ENCODE assay signal across 8 cellular contexts in genomic region chr3:17023006-17023664, GRCh38.
DNase-seq lines count a peak whose midpoint lies in the region; ATAC-seq and TF ChIP-seq lines count a peak whose summit lies in the region.

No MANE protein-coding gene starts in this region.

- H3K23ac ChIP-seq in neuronal stem cell (ENCODE audit: low read depth, low read length, poor library complexity) = no peak overlapping the region

- no peak overlapping the region for H4K91ac ChIP-seq in neuronal stem cell (ENCODE audit: low read depth, low read length, poor library complexity)

- H3K9ac ChIP-seq in neuronal stem cell (ENCODE audit: low read depth, low read length, poor library complexity) = no peak overlapping the region

- H3K9me3 ChIP-seq in vagina (no peaks in the 10 kb centered on the region), neuronal stem cell (replicated peaks in 1 of 2; ENCODE audit: control insufficient read depth in 2 of 2, insufficient read depth in 1 of 2, low read depth in 1 of 2, low read length in 2 of 2) (no peaks in the 10 kb centered on the region)

- H3K36me3 ChIP-seq in vagina = no peaks in the 10 kb centered on the region
- H3K36me3 ChIP-seq in neuronal stem cell (replicated peaks in 1 of 2; ENCODE audit: control insufficient read depth in 2 of 2, insufficient read depth in 2 of 2, low read length in 2 of 2) = no peaks in the 10 kb centered on the region

- no CpG with 5 or more reads among the region's 6 CpGs for WGBS in neuronal stem cell (ENCODE audit: extremely low coverage in 2 of 2, insufficient read length in 2 of 2, insufficient replicate concordance in 1 of 2), 2 donors

- no peak overlapping the region for H3K14ac ChIP-seq in neuronal stem cell (ENCODE audit: low read length)

- no peak overlapping the region for H2BK5ac ChIP-seq in neuronal stem cell (ENCODE audit: low read length)

- no peak overlapping the region for H4K8ac ChIP-seq in neuronal stem cell (ENCODE audit: low read depth, low read length)

- H2BK15ac ChIP-seq in neuronal stem cell (ENCODE audit: low read length) = no peak overlapping the region

- H3K4me1 ChIP-seq in vagina (no peaks in the 10 kb centered on the region), neuronal stem cell (ENCODE audit: control insufficient read depth in 2 of 2, insufficient read depth in 1 of 2, low read depth in 1 of 2, low read length in 2 of 2) (peaks cover 0 to 2% of the 10 kb centered on the region in 2 donors)

- no peak overlapping the region for H3K4me2 ChIP-seq in neuronal stem cell (ENCODE audit: insufficient read depth, low read length, poor library complexity, severe bottlenecking)

- peak; percentile 7 for DNase-seq in activated T-helper 1 cell treated with Interleukin-2 at 50 U/mL for 16 hours (ENCODE audit: low read depth)
- peak; percentile 19 to 33 for DNase-seq in stimulated activated CD4-positive, alpha-beta T cell treated with anti-CD3 and anti-CD28 coated beads, Interleukin-2, amount 100 ng/mL, for 48 hours
- DNase-seq in vagina (ENCODE audit: extremely low spot score in 2 of 2) = no peak
- DNase-seq in neuronal stem cell (ENCODE audit: low spot score) = no peak
- DNase-seq in HUDEP-2 (lab: John Stamatoyannopoulos, UW; ENCODE audit: unreplicated experiment in 76 of 76) = no peak

- no peak overlapping the region for H3K4ac ChIP-seq in neuronal stem cell (ENCODE audit: low read length)

- H2AK5ac ChIP-seq in neuronal stem cell (ENCODE audit: low read depth, low read length) = no peak overlapping the region

- ATAC-seq in GM19351 (IDR thresholded peaks at IDR 0.05; ENCODE audit: unreplicated experiment) = peak; percentile 87
- peak; percentile 85 for ATAC-seq in HG03342 (IDR thresholded peaks at IDR 0.05; ENCODE audit: unreplicated experiment)
- ATAC-seq in GM19328 (IDR thresholded peaks at IDR 0.05; ENCODE audit: unreplicated experiment) = no peak

- no peak for TF ChIP-seq CTCF in vagina (IDR thresholded peaks at IDR 0.05)

- no peaks in the 10 kb centered on the region for H3K79me1 ChIP-seq in neuronal stem cell (ENCODE audit: low read depth, low read length)

- H3K4me3 ChIP-seq in vagina = no peak overlapping the region
- no peak overlapping the region for H3K4me3 ChIP-seq in neuronal stem cell (ENCODE audit: low read length in 2 of 2)

- no peak overlapping the region for H3K18ac ChIP-seq in neuronal stem cell (ENCODE audit: low read length)

- H3K27me3 ChIP-seq in vagina = no peaks in the 10 kb centered on the region
- no peaks in the 10 kb centered on the region for H3K27me3 ChIP-seq in neuronal stem cell (ENCODE audit: control insufficient read depth in 3 of 3, insufficient read depth in 3 of 3, low read depth in 1 of 3, low read length in 3 of 3)

- no peak overlapping the region for H3K27ac ChIP-seq in vagina
- H3K27ac ChIP-seq in neuronal stem cell (replicated peaks; ENCODE audit: low read length) = no peak overlapping the region

- intact Hi-C loops in vagina (cut with DNase I) = no loop called here

- no peak overlapping the region for H2AFZ ChIP-seq in neuronal stem cell (ENCODE audit: low read length)

- TF ChIP-seq POLR2A in vagina (IDR thresholded peaks at IDR 0.05) = no peak

- no peak overlapping the region for H2BK12ac ChIP-seq in neuronal stem cell (ENCODE audit: low read length)

- H2BK120ac ChIP-seq in neuronal stem cell (ENCODE audit: low read depth, low read length) = no peak overlapping the region

Comparison
In these comparisons a context has a peak if more than half of its experiments do, and no peak if none do; other contexts are left out.
1. DNase-seq: peak in activated T-helper 1 cell treated with Interleukin-2 at 50 U/mL for 16 hours (single experiment) and stimulated activated CD4-positive, alpha-beta T cell treated with anti-CD3 and anti-CD28 coated beads, Interleukin-2, amount 100 ng/mL, for 48 hours (2 of 2); none in vagina (0 of 2), neuronal stem cell (single experiment) and HUDEP-2 (0 of 76).